11 cellular contexts compared by ENCODE assay signal in genomic region chr10:79098596-79099015, GRCh38. TPM values are rescaled to one million over a fixed set of nuclear protein-coding genes. Genes with fewer than 3 reads are reported as not detected.
DNase-seq lines count a peak whose midpoint lies in the region; ATAC-seq, FAIRE-seq and TF ChIP-seq lines count a peak whose summit lies in the region.
"Had no signal": no experiment of that assay in that cellular context is flagged by ENCODE, and none has a peak within 500 bp of the region (broad histone marks: within the 10 kb centered on the region; RNA-seq: fewer than 3 reads in every experiment).

No MANE protein-coding gene starts in this region.

- intact Hi-C loops in prostate gland (cut with DNase I) = no loop called here

- no peak overlapping the region; the same call in 1 of the 2 replicates for H2BK5ac ChIP-seq in H1 (ENCODE audit: low read depth, low read length)

- 84% methylated on average over 10 of the region's 10 CpGs; no CpG with 5 or more reads in 1 of the 2 experiments for WGBS in H1 (ENCODE audit: extremely low coverage in 1 of 2, insufficient coverage in 1 of 2, insufficient read length in 1 of 2, insufficient replicate concordance in 2 of 2, low coverage in 1 of 2, low lambda C conversion rate in 2 of 2, missing lambda C conversion rate in 1 of 2), 2 experiments
- 76 to 80% methylated on average over 10 of the region's 10 CpGs for WGBS in tibial nerve, 2 donors
- 91% methylated on average over 10 of the region's 10 CpGs; no CpG with 5 or more reads in 1 of the 2 donors for WGBS in upper lobe of left lung, 2 donors
- WGBS in prostate gland = 86% methylated on average over 10 of the region's 10 CpGs

- H3K18ac ChIP-seq in H1 (ENCODE audit: extremely low read depth, low read length) = peak overlapping the region; percentile 56; the same call in 1 of the 2 replicates

- TF ChIP-seq EP300 in H1 (IDR thresholded peaks at IDR 0.05; ENCODE audit: borderline replicate concordance in 1 of 2, low read depth in 2 of 2, low read length in 2 of 2) (no peak), tibial nerve (IDR thresholded peaks at IDR 0.05) (no peak), upper lobe of left lung (IDR thresholded peaks at IDR 0.05) (no peak)

- no peak for DNase-seq in GM18507 (ENCODE audit: extremely low spot score, insufficient read length, low read depth)
- DNase-seq in H1 (ENCODE audit: low read depth in 1 of 2, low spot score in 2 of 2) = no peak
- no peak for DNase-seq in activated CD4-positive, alpha-beta T cell treated with anti-CD3 and anti-CD28 coated beads for 48 hours
- no peak for DNase-seq in tibial nerve (ENCODE audit: low spot score in 2 of 2)
- DNase-seq in upper lobe of left lung = no peak
- no peak for DNase-seq in prostate gland (ENCODE audit: low spot score)
- DNase-seq: activated T-cell treated with anti-CD3 and anti-CD28 coated beads for 4 hours; effector CD8-positive, alpha-beta T cell; transverse colon had no signal

- FAIRE-seq in GM18507 (lab: Jason Lieb, UNC) = peak; percentile 73
- no peak for FAIRE-seq in H1 (lab: Jason Lieb, UNC)

- no peak overlapping the region for H3K4ac ChIP-seq in H1 (replicated peaks; ENCODE audit: insufficient read length, low read depth, low read length)

- no peak for TF ChIP-seq POLR2A in H1 (IDR thresholded peaks at IDR 0.05; ENCODE audit: control extremely low read depth in 1 of 2, low read depth in 2 of 2, low read length in 2 of 2)
- no peak for TF ChIP-seq POLR2A in tibial nerve (IDR thresholded peaks at IDR 0.05)
- TF ChIP-seq POLR2A in upper lobe of left lung (IDR thresholded peaks at IDR 0.05) = no peak
- no peak for TF ChIP-seq POLR2A in prostate gland (IDR thresholded peaks at IDR 0.05)

- H3K4me2 ChIP-seq in H1 (ENCODE audit: insufficient read depth in 1 of 2, low read depth in 2 of 2, low read length in 2 of 2) = no peak overlapping the region

- no peak overlapping the region for H2BK120ac ChIP-seq in H1 (replicated peaks; ENCODE audit: low read depth, low read length)

- no peak overlapping the region for H4K91ac ChIP-seq in H1 (replicated peaks; ENCODE audit: insufficient read length, low read length)

- H3K27me3 ChIP-seq in H1 (replicated peaks in 1 of 4; ENCODE audit: control insufficient read depth in 3 of 4, extremely low read depth in 1 of 4, insufficient read depth in 3 of 4, low read length in 3 of 4) (no peaks in the 10 kb centered on the region), tibial nerve (no peaks in the 10 kb centered on the region), upper lobe of left lung (no peaks in the 10 kb centered on the region), prostate gland (replicated peaks; ENCODE audit: insufficient read depth) (no peaks in the 10 kb centered on the region)
- H3K27me3 ChIP-seq: transverse colon had no signal

- no peak overlapping the region for H4K5ac ChIP-seq in H1 (ENCODE audit: insufficient read length, low read depth, low read length)

- H3K14ac ChIP-seq in H1 (ENCODE audit: insufficient read length) = no peak overlapping the region

- peaks cover 0 to 39% (median 14%) of the 10 kb centered on the region in 4 experiments; a peak in 6 of 7 replicates for H3K4me1 ChIP-seq in H1 (replicated peaks in 1 of 4; ENCODE audit: control insufficient read depth in 3 of 4, insufficient read depth in 4 of 4, low read length in 3 of 4)
- peaks cover 5 to 100% (median 81%) of the 10 kb centered on the region in 4 donors for H3K4me1 ChIP-seq in tibial nerve
- H3K4me1 ChIP-seq in upper lobe of left lung = peaks cover 77 to 98% (median 85%) of the 10 kb centered on the region in 4 donors
- peaks cover 45% of the 10 kb centered on the region for H3K4me1 ChIP-seq in prostate gland (replicated peaks)

- TF ChIP-seq RAD21 in H1 (IDR thresholded peaks at IDR 0.05 in 1 of 2, conservative IDR thresholded peaks at IDR 0.05 in 1 of 2; ENCODE audit: low read depth in 2 of 2, low read length in 2 of 2) = no peak

- H4K8ac ChIP-seq in H1 (ENCODE audit: extremely low read depth, insufficient read depth, low read length) = no peak overlapping the region; the same call in 1 of the 2 replicates

- no peaks in the 10 kb centered on the region for H3K36me3 ChIP-seq in H1 (ENCODE audit: control insufficient read depth in 2 of 4, insufficient read depth in 4 of 4, low read length in 3 of 4)
- H3K36me3 ChIP-seq in tibial nerve = no peaks in the 10 kb centered on the region
- no peaks in the 10 kb centered on the region for H3K36me3 ChIP-seq in upper lobe of left lung
- H3K36me3 ChIP-seq in prostate gland = no peaks in the 10 kb centered on the region
- H3K36me3 ChIP-seq: transverse colon had no signal

- CTCF ChIA-PET in H1 (lab: Charles Lee; ENCODE audit: partially characterized antibody) = interaction anchor here (1.0 to 2.1 kb wide), 14 partner anchors 9 to 441 kb away, joined by 3 to 8 read pairs (median 4); no protein-coding TSS in a partner anchor

- H2BK12ac ChIP-seq in H1 (ENCODE audit: low read depth, low read length) = no peak overlapping the region

- H3K4me3 ChIP-seq in H1 (ENCODE audit: extremely low read depth in 1 of 4, insufficient read depth in 2 of 4, low read depth in 3 of 4, low read length in 4 of 4) = no peak overlapping the region
- no peak overlapping the region for H3K4me3 ChIP-seq in tibial nerve
- no peak overlapping the region for H3K4me3 ChIP-seq in upper lobe of left lung
- H3K4me3 ChIP-seq in prostate gland = no peak overlapping the region
- H3K4me3 ChIP-seq: transverse colon had no signal

- H3K27ac ChIP-seq in H1 (ENCODE audit: low read depth, low read length) (no peak overlapping the region), tibial nerve (no peak overlapping the region), upper lobe of left lung (no peak overlapping the region), prostate gland (no peak overlapping the region)

- peak; percentile 84 for ATAC-seq in GM21515 (IDR thresholded peaks at IDR 0.05; ENCODE audit: unreplicated experiment)
- peak; percentile 90 for ATAC-seq in HG03175 (IDR thresholded peaks at IDR 0.05; ENCODE audit: unreplicated experiment)
- ATAC-seq in upper lobe of left lung (ENCODE audit: low FRiP score in 2 of 2) = no peak

- peaks cover 57% of the 10 kb centered on the region for H3K79me1 ChIP-seq in H1 (ENCODE audit: low read depth, low read length)

- H3K9me3 ChIP-seq in H1 (ENCODE audit: insufficient read depth in 2 of 2, low read depth in 1 of 2, low read length in 1 of 2) (no peaks in the 10 kb centered on the region), tibial nerve (no peaks in the 10 kb centered on the region), upper lobe of left lung (no peaks in the 10 kb centered on the region), prostate gland (no peaks in the 10 kb centered on the region)
- H3K9me3 ChIP-seq: transverse colon had no signal

- peaks cover 13 to 97% of the 10 kb centered on the region in 2 experiments for H3K79me2 ChIP-seq in H1 (ENCODE audit: control insufficient read depth in 1 of 2, insufficient read depth in 2 of 2, low read length in 2 of 2)

- H2AK5ac ChIP-seq in H1 (ENCODE audit: low read depth, low read length) = peak overlapping the region; percentile 48; the same call in 1 of the 2 replicates

- no peak for TF ChIP-seq CTCF in H1 (IDR thresholded peaks at IDR 0.05; ENCODE audit: control extremely low read depth in 1 of 3, insufficient read depth in 1 of 3, low read depth in 1 of 3, low read length in 3 of 3)
- TF ChIP-seq CTCF in tibial nerve (IDR thresholded peaks at IDR 0.05) = no peak
- TF ChIP-seq CTCF in upper lobe of left lung (IDR thresholded peaks at IDR 0.05) = no peak
- no peak for TF ChIP-seq CTCF in prostate gland (IDR thresholded peaks at IDR 0.05)

- no peak overlapping the region for H3K9ac ChIP-seq in H1 (replicated peaks in 1 of 4; ENCODE audit: extremely low read depth in 1 of 4, low read depth in 3 of 4, low read length in 3 of 4)

- H2AFZ ChIP-seq in H1 (ENCODE audit: low read length) = no peak overlapping the region

- no peak overlapping the region for H2BK20ac ChIP-seq in H1 (ENCODE audit: low read length)

- POLR2A ChIA-PET in H1 (lab: Charles Lee; ENCODE audit: partially characterized antibody) = interaction anchor here (0.7 to 1.5 kb wide), 2 partner anchors 9 to 26 kb away, joined by 3 to 4 read pairs; no protein-coding TSS in a partner anchor

- no peaks in the 10 kb centered on the region for H3K23me2 ChIP-seq in H1 (ENCODE audit: low read depth, low read length)

- H3K56ac ChIP-seq in H1 (replicated peaks; ENCODE audit: insufficient read length, low read depth, low read length) = no peak overlapping the region

- no peak overlapping the region for H2BK15ac ChIP-seq in H1 (ENCODE audit: low read length)

- no peak overlapping the region for H3K23ac ChIP-seq in H1 (ENCODE audit: insufficient read length)

- H4K20me1 ChIP-seq in H1 (replicated peaks in 1 of 2; ENCODE audit: control insufficient read depth in 1 of 2, insufficient read depth in 2 of 2, low read length in 2 of 2) = peaks cover 13 to 50% of the 10 kb centered on the region in 2 experiments

TF ChIP-seq in H1, 55 proteins besides CTCF, POLR2A, EP300 and RAD21 (continues in another document):
- no peak for TF ChIP-seq SIX5 (IDR thresholded peaks at IDR 0.05; ENCODE audit: low read depth, low read length)
- no peak for TF ChIP-seq SIRT6 (IDR thresholded peaks at IDR 0.05; ENCODE audit: low read length)
- no peak for TF ChIP-seq YY1 (IDR thresholded peaks at IDR 0.05; ENCODE audit: low read depth, low read length)
- no peak for TF ChIP-seq RFX5 (IDR thresholded peaks at IDR 0.05; ENCODE audit: borderline replicate concordance, low read depth, low read length)
- TF ChIP-seq NANOG (IDR thresholded peaks at IDR 0.05; ENCODE audit: insufficient read depth, low read depth, low read length, poor library complexity, severe bottlenecking) = no peak
- no peak for TF ChIP-seq SAP30 (IDR thresholded peaks at IDR 0.05; ENCODE audit: insufficient read depth, insufficient replicate concordance, low read length)
- no peak for TF ChIP-seq TCF12 (IDR thresholded peaks at IDR 0.05; ENCODE audit: low read depth, low read length)
- no peak for TF ChIP-seq CTBP2 (IDR thresholded peaks at IDR 0.05; ENCODE audit: borderline replicate concordance, insufficient read depth, insufficient read length, low read length)
- TF ChIP-seq CBX8 (IDR thresholded peaks at IDR 0.05; ENCODE audit: borderline replicate concordance, low read depth, low read length) = no peak
- TF ChIP-seq NRF1 (IDR thresholded peaks at IDR 0.05; ENCODE audit: low read depth, low read length) = no peak

RNA-seq across cellular contexts. Expression of gene ZMIZ1, which starts 29.8 kb away (rescaled TPM):
- total RNA-seq in H1 (2021; fragmentation: NEBNext Ultra II Directional; extraction: Animal tissue kit (Norgen Biotek cat#: 25700)) = 28.0 and 29.7 TPM in 2 replicates
- polyA plus RNA-seq in H1 (2011; rRNA removed) = 8.1 and 17.1 TPM in 2 replicates
- 7.4 TPM for polyA plus RNA-seq in H1 (2011; cell fraction: cytosol; rRNA removed)
- 33.0 TPM for polyA plus RNA-seq in H1 (2011; cell fraction: nucleus; rRNA removed)
- 17.4 to 25.1 TPM (median 23.6 TPM) in 4 replicates for polyA plus RNA-seq in H1 (2012, experiment 1 of 2)
- 13.4 TPM for polyA plus RNA-seq in H1 (2012, experiment 2 of 2)
- 11.4 TPM for polyA plus RNA-seq in H1 (2013, experiment 1 of 2)
- polyA plus RNA-seq in H1 (2013, experiment 2 of 2) = 10.1 TPM
- 9.1 and 16.3 TPM in 2 replicates for polyA minus RNA-seq in H1 (2011; rRNA and poly(A)+ RNA removed)
- polyA minus RNA-seq in H1 (2011; cell fraction: cytosol; rRNA and poly(A)+ RNA removed) = 19.2 TPM
- polyA minus RNA-seq in H1 (2011; cell fraction: nucleus; rRNA and poly(A)+ RNA removed) = 24.4 TPM
- 10 to 100 TPM; 65.5 to 88.2 (median 69.3) TPM for total RNA-seq in tibial nerve
- total RNA-seq in upper lobe of left lung = 10 to 100 TPM; 51.0 to 99.2 (median 91.8) TPM
- total RNA-seq in prostate gland = 10 to 100 TPM; 69.6 to 78.5 TPM

Comparison
In these comparisons a context has a peak if more than half of its experiments do, and no peak if none do; other contexts are left out.
1. ATAC-seq: peak in GM21515 (single experiment) and HG03175 (single experiment); none in upper lobe of left lung (0 of 2).